In genomic region chr6:3356824-3357420, GRCh38 we compare ENCODE assay signal across 7 cellular contexts.
DNase-seq lines count a peak whose midpoint lies in the region; ATAC-seq and TF ChIP-seq lines count a peak whose summit lies in the region.

No MANE protein-coding gene starts in this region.

- no peaks in the 10 kb centered on the region for H3K9me3 ChIP-seq in SK-N-MC (ENCODE audit: low read depth, low read length)
- H3K9me3 ChIP-seq in right cardiac atrium (ENCODE audit: control insufficient read depth, low read length): no peaks in the 10 kb centered on the region
- no peaks in the 10 kb centered on the region for H3K9me3 ChIP-seq in spleen

- H3K36me3 ChIP-seq in SK-N-MC (ENCODE audit: insufficient read depth, low read length): no peaks in the 10 kb centered on the region
- H3K36me3 ChIP-seq in spleen: no peaks in the 10 kb centered on the region

- H3K9ac ChIP-seq in SK-N-MC (ENCODE audit: insufficient read length): peak overlapping the region; percentile 56

- TF ChIP-seq POLR2A in spleen (IDR thresholded peaks at IDR 0.05): no peak

- WGBS in right cardiac atrium: 77% methylated on average over 4 of the region's 4 CpGs
- 76 to 84% (median 78%) methylated on average over 4 of the region's 4 CpGs for WGBS in spleen, 5 donors

- intact Hi-C loops in right cardiac atrium (cut with DNase I) (no loop called here), spleen (cut with DNase I; ENCODE audit: low total_unique reads) (no loop called here)

- H3K4me1 ChIP-seq in right cardiac atrium (ENCODE audit: control insufficient read depth, insufficient read depth, low read length) (peaks cover 6% of the 10 kb centered on the region), spleen (peaks cover 6 to 52% (median 34%) of the 10 kb centered on the region in 6 donors)

- no peak for ATAC-seq in right cardiac atrium
- ATAC-seq in GM18519 (IDR thresholded peaks at IDR 0.05; ENCODE audit: low FRiP score, unreplicated experiment): no peak
- no peak for ATAC-seq in GM21717 (IDR thresholded peaks at IDR 0.05; ENCODE audit: unreplicated experiment)

- H3K27me3 ChIP-seq in right cardiac atrium (ENCODE audit: control insufficient read depth, insufficient read depth): no peaks in the 10 kb centered on the region
- no peaks in the 10 kb centered on the region for H3K27me3 ChIP-seq in spleen (replicated peaks in 1 of 7)

- TF ChIP-seq CTCF in spleen (IDR thresholded peaks at IDR 0.05 in 8 of 11, conservative IDR thresholded peaks at IDR 0.05 in 3 of 11): no peak

- DNase-seq in HT-29 (ENCODE audit: low spot score) (peak; percentile 84), SK-N-MC (ENCODE audit: low read depth, low spot score) (no peak), right cardiac atrium (no peak), spleen (no peak), NCI-H526 treated with DMSO at 0.1 percent for 48 hours (lab: John Stamatoyannopoulos, UW) (no peak)

- peak overlapping the region; percentile 77; the same call in 1 of the 2 replicates for H3K4me3 ChIP-seq in SK-N-MC
- H3K4me3 ChIP-seq in right cardiac atrium (ENCODE audit: low read length): no peak overlapping the region
- peak overlapping the region in 4 of 8 donors; percentile 30 to 71 (median 35) for H3K4me3 ChIP-seq in spleen

- H3K27ac ChIP-seq in SK-N-MC: peak overlapping the region; percentile 82; the same call in 1 of the 2 replicates
- peak overlapping the region; percentile 68 for H3K27ac ChIP-seq in right cardiac atrium (ENCODE audit: low read length)
- peak overlapping the region; percentile 73 to 94 (median 88) for H3K27ac ChIP-seq in spleen
